Comparison of ENCODE assay signal across 8 cellular contexts in genomic region chr12:92134638-92135274, GRCh38. TPM values are rescaled to one million over a fixed set of nuclear protein-coding genes. Genes with fewer than 3 reads are reported as not detected.
DNase-seq lines count a peak whose midpoint lies in the region; ATAC-seq and TF ChIP-seq lines count a peak whose summit lies in the region.

No MANE protein-coding gene starts in this region.

- peak; percentile 26 to 28 for ATAC-seq in CD4-positive, CD25-positive, alpha-beta regulatory T cell (ENCODE audit: low read depth in 2 of 2)
- ATAC-seq in natural killer cell treated with Interleukin-12 subunit alpha and Interleukin-12 subunit beta and Interleukin-15 and Interleukin-18, amount 100 ng/mL, for 72 hours: peak; percentile 57 to 70
- no peak for ATAC-seq in GM21526 (IDR thresholded peaks at IDR 0.05; ENCODE audit: low FRiP score, unreplicated experiment)

- TF ChIP-seq CTCF in astrocyte of the cerebellum (IDR thresholded peaks at IDR 0.05; ENCODE audit: low read depth, low read length, missing control alignments): no peak

- no peaks in the 10 kb centered on the region for H3K9me3 Mint-ChIP-seq in CD4-positive, CD25-positive, alpha-beta regulatory T cell
- H3K9me3 Mint-ChIP-seq in natural killer cell treated with Interleukin-12 subunit alpha and Interleukin-12 subunit beta and Interleukin-15 and Interleukin-18, amount 100 ng/mL, for 72 hours: peaks cover 3% of the 10 kb centered on the region

- in situ Hi-C loops in astrocyte of the cerebellum (cut with HindIII; ENCODE audit: low sequenced_read_pairs): loop anchor here (5.0 kb wide), 1 partner anchor 87 kb away; no protein-coding TSS in a partner anchor

- DNase-seq in CD4-positive, CD25-positive, alpha-beta regulatory T cell: peak in 1 of 3 donors; percentile 73
- DNase-seq in HT1080 (ENCODE audit: low read depth) (peak; percentile 79), astrocyte of the cerebellum (ENCODE audit: low read depth) (peak; percentile 48), DMS 273 (lab: John Stamatoyannopoulos, UW; ENCODE audit: unreplicated experiment) (no peak)
- no peak for DNase-seq in natural killer cell treated with Interleukin-12 subunit alpha and Interleukin-12 subunit beta and Interleukin-15 and Interleukin-18, amount 100 ng/mL, for 72 hours (ENCODE audit: low spot score)
- no peak for DNase-seq in stimulated activated CD4-positive, alpha-beta T cell treated with anti-CD3 and anti-CD28 coated beads, Interleukin-2, amount 100 ng/mL, for 24 hours
- no peak for DNase-seq in activated effector memory CD4-positive, alpha-beta T cell treated with anti-CD3 and anti-CD28 coated beads, Interleukin-2, amount 50 U/mL, for 16 hours

- H3K36me3 Mint-ChIP-seq in CD4-positive, CD25-positive, alpha-beta regulatory T cell: peaks cover 54% of the 10 kb centered on the region
- peaks cover 22% of the 10 kb centered on the region for H3K36me3 Mint-ChIP-seq in natural killer cell treated with Interleukin-12 subunit alpha and Interleukin-12 subunit beta and Interleukin-15 and Interleukin-18, amount 100 ng/mL, for 72 hours

- H3K4me3 ChIP-seq in CD4-positive, CD25-positive, alpha-beta regulatory T cell (ENCODE audit: low read depth, low read length): peak overlapping the region; percentile 99
- H3K4me3 ChIP-seq in astrocyte of the cerebellum (ENCODE audit: low read depth, low read length): no peak overlapping the region

- peaks cover 6% of the 10 kb centered on the region for H3K36me3 ChIP-seq in CD4-positive, CD25-positive, alpha-beta regulatory T cell (ENCODE audit: control insufficient read depth, insufficient read depth, low read length)

- H3K4me1 ChIP-seq in CD4-positive, CD25-positive, alpha-beta regulatory T cell (ENCODE audit: control insufficient read depth, insufficient read depth, low read length, poor library complexity, severe bottlenecking): peaks cover 73% of the 10 kb centered on the region

- H3K4me3 Mint-ChIP-seq in CD4-positive, CD25-positive, alpha-beta regulatory T cell: peak overlapping the region; percentile 90 to 100 (median 99)
- H3K4me3 Mint-ChIP-seq in natural killer cell treated with Interleukin-12 subunit alpha and Interleukin-12 subunit beta and Interleukin-15 and Interleukin-18, amount 100 ng/mL, for 72 hours: peak overlapping the region; percentile 96

- H3K4me1 Mint-ChIP-seq in CD4-positive, CD25-positive, alpha-beta regulatory T cell: peaks cover 57 to 74% (median 68%) of the 10 kb centered on the region in 4 donors
- H3K4me1 Mint-ChIP-seq in natural killer cell treated with Interleukin-12 subunit alpha and Interleukin-12 subunit beta and Interleukin-15 and Interleukin-18, amount 100 ng/mL, for 72 hours (ENCODE audit: low read depth in 2 of 2): peaks cover 67 to 79% of the 10 kb centered on the region in 2 donors

- H3K27me3 Mint-ChIP-seq in CD4-positive, CD25-positive, alpha-beta regulatory T cell: no peaks in the 10 kb centered on the region
- H3K27me3 Mint-ChIP-seq in natural killer cell treated with Interleukin-12 subunit alpha and Interleukin-12 subunit beta and Interleukin-15 and Interleukin-18, amount 100 ng/mL, for 72 hours: no peaks in the 10 kb centered on the region

- no peaks in the 10 kb centered on the region for H3K27me3 ChIP-seq in CD4-positive, CD25-positive, alpha-beta regulatory T cell (ENCODE audit: control insufficient read depth, insufficient read depth, low read length)

- no peaks in the 10 kb centered on the region for H3K9me3 ChIP-seq in CD4-positive, CD25-positive, alpha-beta regulatory T cell (ENCODE audit: control insufficient read depth in 2 of 2, low read length in 2 of 2)

- H3K27ac Mint-ChIP-seq in CD4-positive, CD25-positive, alpha-beta regulatory T cell: peak overlapping the region; percentile 81 to 99 (median 98)
- H3K27ac Mint-ChIP-seq in natural killer cell treated with Interleukin-12 subunit alpha and Interleukin-12 subunit beta and Interleukin-15 and Interleukin-18, amount 100 ng/mL, for 72 hours: peak overlapping the region; percentile 92 to 95

- H3K27ac ChIP-seq in CD4-positive, CD25-positive, alpha-beta regulatory T cell (ENCODE audit: insufficient read depth, low read length, poor library complexity, severe bottlenecking): peak overlapping the region; percentile 84

RNA-seq across cellular contexts. Expression of gene BTG1, which starts 10.9 kb away (rescaled TPM):
- 1,342 TPM for total RNA-seq in CD4-positive, CD25-positive, alpha-beta regulatory T cell
- 100 to 1,000 TPM; 509 to 939 (median 769) TPM for polyA plus RNA-seq in CD4-positive, CD25-positive, alpha-beta regulatory T cell
- 7.0 and 17.8 TPM in 2 replicates for total RNA-seq in HT1080 (2014; rRNA removed; shearing (Covaris generic))
- 28.9 and 30.3 TPM in 2 replicates for polyA plus RNA-seq in HT1080 (2015; cell fraction: cytosol; rRNA removed)
- 10.9 and 12.4 TPM in 2 replicates for polyA plus RNA-seq in HT1080 (2015; cell fraction: nucleus; rRNA removed)
- 100 to 1,000 TPM in 1 of 2 donors, 10 to 100 TPM in 1; 80.0 to 249 TPM for total RNA-seq in natural killer cell treated with Interleukin-12 subunit alpha and Interleukin-12 subunit beta and Interleukin-15 and Interleukin-18, amount 100 ng/mL, for 72 hours

Comparison
In these comparisons a context has a peak if more than half of its experiments do, and no peak if none do; other contexts are left out.
1. DNase-seq: peak in HT1080 (single experiment) and astrocyte of the cerebellum (single experiment); none in natural killer cell treated with Interleukin-12 subunit alpha and Interleukin-12 subunit beta and Interleukin-15 and Interleukin-18, amount 100 ng/mL, for 72 hours (single experiment), DMS 273 (single experiment), stimulated activated CD4-positive, alpha-beta T cell treated with anti-CD3 and anti-CD28 coated beads, Interleukin-2, amount 100 ng/mL, for 24 hours (0 of 2) and activated effector memory CD4-positive, alpha-beta T cell treated with anti-CD3 and anti-CD28 coated beads, Interleukin-2, amount 50 U/mL, for 16 hours (single experiment).